Comparison of ENCODE assay signal across 9 cellular contexts in the genomic region with DNA sequence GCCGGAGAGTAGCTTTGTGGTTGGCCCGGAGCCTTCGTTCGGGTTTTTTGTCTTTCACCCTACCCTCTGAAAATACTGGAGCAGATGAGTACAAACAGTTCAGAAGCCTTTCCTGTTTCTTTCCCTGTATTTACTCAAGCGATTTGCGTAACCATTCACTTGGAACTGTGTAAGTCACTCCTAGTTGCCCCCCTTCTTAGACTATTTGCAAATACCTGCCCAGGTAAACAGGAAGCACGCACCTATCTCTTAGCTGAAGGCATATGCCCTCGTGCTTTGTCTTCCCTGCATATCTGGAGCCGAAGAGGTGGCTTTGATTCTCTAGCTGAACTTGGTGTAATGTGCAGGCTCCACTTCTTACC. TPM values are rescaled to one million over a fixed set of nuclear protein-coding genes. Genes with fewer than 3 reads are reported as not detected.
A peak's percentile ranks its signal among the peaks of the same experiment; 100 is the strongest.
DNase-seq lines count a peak whose midpoint lies in the region; ATAC-seq and TF ChIP-seq lines count a peak whose summit lies in the region.
"Had no signal": no experiment of that assay in that cellular context is flagged by ENCODE, and none has a peak within 500 bp of the region (broad histone marks: within the 10 kb centered on the region; RNA-seq: fewer than 3 reads in every experiment).

No MANE protein-coding gene starts in this region.

- no peak for TF ChIP-seq POLR2A in esophagus squamous epithelium (IDR thresholded peaks at IDR 0.05)

- no peak overlapping the region for H3K4ac ChIP-seq in neuronal stem cell (ENCODE audit: low read length)

- no peaks in the 10 kb centered on the region for H3K36me3 ChIP-seq in esophagus squamous epithelium
- H3K36me3 ChIP-seq in neuronal stem cell (replicated peaks in 1 of 2; ENCODE audit: control insufficient read depth in 2 of 2, insufficient read depth in 2 of 2, low read length in 2 of 2): no peaks in the 10 kb centered on the region

- H4K8ac ChIP-seq in neuronal stem cell (ENCODE audit: low read depth, low read length): no peak overlapping the region

- 27 to 60% methylated on average over 5 to 9 of the region's 9 CpGs for WGBS in esophagus squamous epithelium, 2 donors
- no CpG with 5 or more reads among the region's 9 CpGs for WGBS in neuronal stem cell (ENCODE audit: extremely low coverage in 2 of 2, insufficient read length in 2 of 2, insufficient replicate concordance in 1 of 2), 2 donors

- H2BK120ac ChIP-seq in neuronal stem cell (ENCODE audit: low read depth, low read length): no peak overlapping the region

- no peak overlapping the region for H2BK15ac ChIP-seq in neuronal stem cell (ENCODE audit: low read length)

- no peak overlapping the region for H3K14ac ChIP-seq in neuronal stem cell (ENCODE audit: low read length)

- no peak overlapping the region for H4K91ac ChIP-seq in neuronal stem cell (ENCODE audit: low read depth, low read length, poor library complexity)

- no peak overlapping the region for H3K9ac ChIP-seq in neuronal stem cell (ENCODE audit: low read depth, low read length, poor library complexity)

- H3K79me1 ChIP-seq in neuronal stem cell (ENCODE audit: low read depth, low read length): no peaks in the 10 kb centered on the region

- intact Hi-C loops in esophagus squamous epithelium (cut with DNase I): no loop called here

- peaks cover 10 to 34% (median 19%) of the 10 kb centered on the region in 3 donors for H3K4me1 ChIP-seq in esophagus squamous epithelium
- peaks cover 0 to 5% of the 10 kb centered on the region in 2 donors for H3K4me1 ChIP-seq in neuronal stem cell (ENCODE audit: control insufficient read depth in 2 of 2, insufficient read depth in 1 of 2, low read depth in 1 of 2, low read length in 2 of 2)

- TF ChIP-seq CTCF in esophagus squamous epithelium (IDR thresholded peaks at IDR 0.05): no peak

- H3K27me3 ChIP-seq in esophagus squamous epithelium (peaks cover 0 to 53% (median 0%) of the 10 kb centered on the region in 4 donors), neuronal stem cell (ENCODE audit: control insufficient read depth in 3 of 3, insufficient read depth in 3 of 3, low read depth in 1 of 3, low read length in 3 of 3) (peaks cover 4 to 72% (median 28%) of the 10 kb centered on the region in 3 experiments)

- no peak overlapping the region for H2AK5ac ChIP-seq in neuronal stem cell (ENCODE audit: low read depth, low read length)

- no peak for ATAC-seq in HG03469 (IDR thresholded peaks at IDR 0.05; ENCODE audit: unreplicated experiment)
- no peak for ATAC-seq in GM19035 (IDR thresholded peaks at IDR 0.05; ENCODE audit: unreplicated experiment)

- peak overlapping the region; percentile 84 for H3K4me2 ChIP-seq in neuronal stem cell (ENCODE audit: insufficient read depth, low read length, poor library complexity, severe bottlenecking)

- peak overlapping the region; percentile 39 for H2BK5ac ChIP-seq in neuronal stem cell (ENCODE audit: low read length)

- H3K4me3 ChIP-seq in esophagus squamous epithelium (peak overlapping the region; percentile 53 to 73 (median 70)), neuronal stem cell (ENCODE audit: low read length in 2 of 2) (peak overlapping the region in 1 of 2 donors; percentile 94)

- H3K18ac ChIP-seq in neuronal stem cell (ENCODE audit: low read length): no peak overlapping the region

- no peak overlapping the region for H2BK12ac ChIP-seq in neuronal stem cell (ENCODE audit: low read length)

- H3K27ac ChIP-seq in esophagus squamous epithelium: peak overlapping the region in 2 of 4 donors; percentile 75 to 83
- H3K27ac ChIP-seq in neuronal stem cell (replicated peaks; ENCODE audit: low read length): no peak overlapping the region

- H3K23ac ChIP-seq in neuronal stem cell (ENCODE audit: low read depth, low read length, poor library complexity): no peak overlapping the region

- DNase-seq in DMS153 treated with DMSO at 0.1 percent for 48 hours (lab: John Stamatoyannopoulos, UW; ENCODE audit: unreplicated experiment) (peak; percentile 77), NCI-H69 (lab: John Stamatoyannopoulos, UW) (peak; percentile 47), esophagus squamous epithelium (lab: John Stamatoyannopoulos, UW) (no peak), neuronal stem cell (ENCODE audit: low spot score) (no peak), NCI-H1930 (lab: John Stamatoyannopoulos, UW) (no peak), NCI-H524 treated with DMSO at 0.1 percent for 48 hours (lab: John Stamatoyannopoulos, UW) (no peak)

- H2AFZ ChIP-seq in neuronal stem cell (ENCODE audit: low read length): peak overlapping the region; percentile 87

- H3K9me3 ChIP-seq in esophagus squamous epithelium (no peaks in the 10 kb centered on the region), neuronal stem cell (replicated peaks in 1 of 2; ENCODE audit: control insufficient read depth in 2 of 2, insufficient read depth in 1 of 2, low read depth in 1 of 2, low read length in 2 of 2) (no peaks in the 10 kb centered on the region)

RNA-seq across cellular contexts. Expression of a gene that starts 1.4 kb away (rescaled TPM):
- 10 to 100 TPM in 3 of 4 donors, 1 to 10 TPM in 1; 8.6 to 33.5 (median 21.5) TPM for total RNA-seq in esophagus squamous epithelium
- polyA plus RNA-seq in neuronal stem cell (2013, experiment 1 of 2): 6.1 TPM
- polyA plus RNA-seq in neuronal stem cell (2013, experiment 2 of 2): 6.3 TPM
- total RNA-seq: activated naive CD8-positive, alpha-beta T cell treated with anti-CD3 and anti-CD28 coated beads, Interleukin-2, amount 10 ng/mL, durations not matched to agents 7 days and 5 days had no signal

Comparison
In these comparisons a context has a peak if more than half of its experiments do, and no peak if none do; other contexts are left out.
1. DNase-seq: peak in DMS153 treated with DMSO at 0.1 percent for 48 hours (single experiment) and NCI-H69 (single experiment); none in esophagus squamous epithelium (single experiment), neuronal stem cell (single experiment), NCI-H1930 (0 of 2) and NCI-H524 treated with DMSO at 0.1 percent for 48 hours (single experiment).